Comparison of ENCODE assay signal across 25 cellular contexts in genomic region chr1:230610589-230610988, GRCh38.
"Had no signal": no experiment of that assay in that cellular context is flagged by ENCODE, and none has a peak within 500 bp of the region (broad histone marks: within the 10 kb centered on the region; RNA-seq: fewer than 3 reads in every experiment).

No MANE protein-coding gene starts in this region.

- H3K36me3 Mint-ChIP-seq: activated naive CD8-positive, alpha-beta T cell treated with anti-CD3 and anti-CD28 coated beads, Interleukin-2, amount 10 ng/mL, durations not matched to agents 7 days and 5 days; WTC11 had no signal

- H3K4me3 Mint-ChIP-seq: activated CD8-positive, alpha-beta T cell treated with anti-CD3 and anti-CD28 coated beads, Interleukin-2, amount 10 ng/mL, durations not matched to agents 7 days and 5 days; activated naive CD8-positive, alpha-beta T cell treated with anti-CD3 and anti-CD28 coated beads, Interleukin-2, amount 10 ng/mL, durations not matched to agents 7 days and 5 days; T-helper 17 cell; WTC11 had no signal

- H3K4me1 Mint-ChIP-seq: activated naive CD8-positive, alpha-beta T cell treated with anti-CD3 and anti-CD28 coated beads, Interleukin-2, amount 10 ng/mL, durations not matched to agents 7 days and 5 days; T-helper 17 cell had no signal

- DNase-seq: activated CD4-positive, alpha-beta T cell treated with anti-CD3 and anti-CD28 coated beads for 48 hours; activated CD4-positive, alpha-beta T cell treated with anti-CD3 and anti-CD28 coated beads, Interleukin-2, amount 50 U/mL, for 4 hours; activated CD4-positive, CD25-positive, alpha-beta regulatory T cell treated with anti-CD3 and anti-CD28 coated beads, Interleukin-2, amount 50 U/mL, for 72 hours; activated CD8-positive, alpha-beta memory T cell treated with anti-CD3 and anti-CD28 coated beads, Interleukin-2, amount 50 U/mL, for 48 hours; activated CD8-positive, alpha-beta T cell treated with anti-CD3 and anti-CD28 coated beads, Interleukin-2, amount 10 ng/mL, durations not matched to agents 7 days and 5 days; activated naive CD4-positive, alpha-beta T cell treated with anti-CD3 and anti-CD28 coated beads, Interleukin-2, amount 50 U/mL, for 16 hours; activated naive CD8-positive, alpha-beta T cell treated with anti-CD3 and anti-CD28 coated beads, Interleukin-2, amount 10 ng/mL, durations not matched to agents 7 days and 5 days; activated T-cell treated with anti-CD3 and anti-CD28 coated beads, Interleukin-2, amount 50 U/mL, for 1 hour; adrenal gland; anterior cingulate cortex; caudate nucleus; Kasumi-1; NCI-H1436; NCI-H187 treated with DMSO at 0.1 percent for 48 hours; NCI-H2081 treated with DMSO at 0.1 percent for 48 hours; NCI-H345; NCI-H510A; Peyer's patch; SHP77 treated with DMSO at 0.1 percent for 48 hours; T-helper 17 cell; T-helper 9 cell had no signal

- H3K27ac ChIP-seq: adrenal gland, breast epithelium, Peyer's patch, RWPE1 had no signal

- H3K27ac Mint-ChIP-seq: activated CD8-positive, alpha-beta T cell treated with anti-CD3 and anti-CD28 coated beads, Interleukin-2, amount 10 ng/mL, durations not matched to agents 7 days and 5 days; activated naive CD8-positive, alpha-beta T cell treated with anti-CD3 and anti-CD28 coated beads, Interleukin-2, amount 10 ng/mL, durations not matched to agents 7 days and 5 days; T-helper 17 cell; WTC11 had no signal

- H3K9me3 ChIP-seq: adrenal gland, breast epithelium, Peyer's patch had no signal

- H3K4me3 ChIP-seq: adrenal gland, breast epithelium, K562, Peyer's patch had no signal

- H3K9me3 Mint-ChIP-seq: activated naive CD8-positive, alpha-beta T cell treated with anti-CD3 and anti-CD28 coated beads, Interleukin-2, amount 10 ng/mL, durations not matched to agents 7 days and 5 days had no signal

- H3K4me1 ChIP-seq: adrenal gland, breast epithelium, Peyer's patch had no signal

- H3K27me3 ChIP-seq: adrenal gland, Peyer's patch had no signal

- H3K36me3 ChIP-seq: adrenal gland, breast epithelium, Peyer's patch had no signal
